Comparison of ENCODE assay signal across 15 cellular contexts in the genomic region with DNA sequence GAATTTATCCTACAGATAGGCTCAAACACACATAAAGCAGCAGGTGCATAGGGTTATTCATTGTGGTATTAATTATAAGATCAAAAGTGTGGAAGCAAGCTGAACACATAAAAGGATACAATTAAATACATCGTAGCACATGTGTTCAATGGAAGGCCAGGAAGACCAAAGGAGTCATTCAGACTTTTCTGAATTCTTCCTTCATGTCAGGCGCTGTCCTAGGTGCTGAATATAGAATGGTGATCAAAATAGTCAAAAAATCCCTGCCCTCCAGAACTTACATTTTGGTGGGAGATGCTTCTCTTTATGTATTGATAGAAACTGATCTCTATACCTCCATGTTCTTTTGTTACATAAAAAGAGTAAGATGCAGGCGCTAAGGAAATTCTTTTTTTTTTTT.
DNase-seq lines count a peak whose midpoint lies in the region; ATAC-seq and TF ChIP-seq lines count a peak whose summit lies in the region.
"Had no signal": no experiment of that assay in that cellular context is flagged by ENCODE, and none has a peak within 500 bp of the region (broad histone marks: within the 10 kb centered on the region; RNA-seq: fewer than 3 reads in every experiment).

No MANE protein-coding gene starts in this region.

- no peak overlapping the region for H3K9ac ChIP-seq in mesendoderm (ENCODE audit: low read length)

- POLR2A ChIA-PET in CD8-positive, alpha-beta T cell (lab: Charles Lee) = no interaction called here

- no peak overlapping the region for H2BK120ac ChIP-seq in mesendoderm (ENCODE audit: low read depth, low read length)

- H4K8ac ChIP-seq in mesendoderm (ENCODE audit: low read depth, low read length) = no peak overlapping the region

- no peaks in the 10 kb centered on the region for H3K4me1 ChIP-seq in mesendoderm (ENCODE audit: control insufficient read depth, low read depth, low read length)
- no peaks in the 10 kb centered on the region for H3K4me1 ChIP-seq in CD8-positive, alpha-beta T cell (ENCODE audit: insufficient read depth, low read length)

- H3K18ac ChIP-seq in mesendoderm (ENCODE audit: low read length) = no peak overlapping the region

- H4K5ac ChIP-seq in mesendoderm (ENCODE audit: low read length) = no peak overlapping the region

- H3K36me3 ChIP-seq in mesendoderm (ENCODE audit: control insufficient read depth, insufficient read depth, low read length) = no peaks in the 10 kb centered on the region
- no peaks in the 10 kb centered on the region for H3K36me3 ChIP-seq in CD8-positive, alpha-beta T cell (ENCODE audit: insufficient read depth, low read length)

- H3K4me2 ChIP-seq in mesendoderm (ENCODE audit: low read length) = no peak overlapping the region

- CTCF ChIA-PET in CD8-positive, alpha-beta T cell (lab: Charles Lee) = no interaction called here

- no peaks in the 10 kb centered on the region for H3K4me1 Mint-ChIP-seq in CD8-positive, alpha-beta T cell (ENCODE audit: low read depth)

- in situ Hi-C loops in KBM-7 (cut with MboI; ENCODE audit: low pct_unique_long_range_greater_than_20kb, low sequenced_read_pairs) = no loop called here

- no peak for ATAC-seq in GM18517 (IDR thresholded peaks at IDR 0.05; ENCODE audit: unreplicated experiment)
- no peak for ATAC-seq in HG03342 (IDR thresholded peaks at IDR 0.05; ENCODE audit: unreplicated experiment)
- ATAC-seq in CD8-positive, alpha-beta T cell = no peak

- H3K23ac ChIP-seq in mesendoderm (ENCODE audit: low read length) = no peak overlapping the region

- no peaks in the 10 kb centered on the region for H3K9me3 Mint-ChIP-seq in CD8-positive, alpha-beta T cell

- H3K79me1 ChIP-seq in mesendoderm (ENCODE audit: low read length) = no peaks in the 10 kb centered on the region

- intact Hi-C loops in CD8-positive, alpha-beta T cell (cut with DNase I, micrococcal nuclease) = no loop called here

- WGBS in mesendoderm (ENCODE audit: extremely low coverage, insufficient coverage, low lambda C conversion rate) = no CpG with 5 or more reads among the region's 3 CpGs

- H3K27ac Mint-ChIP-seq in CD8-positive, alpha-beta T cell = no peak overlapping the region
- H3K27ac Mint-ChIP-seq: progenitor cell of endocrine pancreas had no signal

- DNase-seq in DMS53 (lab: John Stamatoyannopoulos, UW) = peak; percentile 0
- DNase-seq in DMS53 treated with DMSO at 0.1 percent for 48 hours (lab: John Stamatoyannopoulos, UW; ENCODE audit: unreplicated experiment) = no peak
- peak; percentile 21 for DNase-seq in KBM-7
- DNase-seq in astrocyte of the hippocampus (ENCODE audit: low read depth, low spot score) = peak; percentile 32
- peak; percentile 43 for DNase-seq in mesendoderm
- no peak for DNase-seq in CD8-positive, alpha-beta T cell
- DNase-seq: activated naive CD4-positive, alpha-beta T cell treated with anti-CD3 and anti-CD28 coated beads, Interleukin-2, amount 50 U/mL, for 16 hours; effector memory CD4-positive, alpha-beta T cell; NCI-H1694; NCI-H69; Right ventricle myocardium superior; stimulated activated CD4-positive, alpha-beta T cell treated with anti-CD3 and anti-CD28 coated beads, Interleukin-15, amount 100 ng/mL, for 24 hours had no signal

- TF ChIP-seq CTCF in CD8-positive, alpha-beta T cell (IDR thresholded peaks at IDR 0.05) = no peak

- H3K36me3 Mint-ChIP-seq in CD8-positive, alpha-beta T cell = no peaks in the 10 kb centered on the region

- peaks cover 41% of the 10 kb centered on the region for H3K27me3 Mint-ChIP-seq in CD8-positive, alpha-beta T cell (ENCODE audit: low read depth)

- no peaks in the 10 kb centered on the region for H3K27me3 ChIP-seq in mesendoderm (ENCODE audit: insufficient read depth, low read length, poor library complexity)
- H3K27me3 ChIP-seq in CD8-positive, alpha-beta T cell (ENCODE audit: insufficient read depth, low read length) = no peaks in the 10 kb centered on the region

- H3K4ac ChIP-seq in mesendoderm (ENCODE audit: low read depth, low read length) = no peak overlapping the region

- no peak overlapping the region for H2BK15ac ChIP-seq in mesendoderm (replicated peaks; ENCODE audit: low read depth)

- H3K9me3 ChIP-seq in CD8-positive, alpha-beta T cell (ENCODE audit: low read length) = no peaks in the 10 kb centered on the region

- no peak overlapping the region for H3K4me3 ChIP-seq in mesendoderm (ENCODE audit: low read length)
- H3K4me3 ChIP-seq in CD8-positive, alpha-beta T cell (ENCODE audit: low read depth, low read length) = no peak overlapping the region

- no peak overlapping the region for H2AK5ac ChIP-seq in mesendoderm (ENCODE audit: low read length)

- H3K27ac ChIP-seq in mesendoderm (ENCODE audit: low read depth, low read length) = no peak overlapping the region
- H3K27ac ChIP-seq in CD8-positive, alpha-beta T cell (ENCODE audit: low read depth, low read length) = no peak overlapping the region

- H3K4me3 Mint-ChIP-seq in CD8-positive, alpha-beta T cell = no peak overlapping the region

- H3K56ac ChIP-seq in mesendoderm (ENCODE audit: low read length) = no peak overlapping the region

- no peak overlapping the region for H2BK5ac ChIP-seq in mesendoderm (ENCODE audit: low read length)

- no peaks in the 10 kb centered on the region for H3K79me2 ChIP-seq in mesendoderm (ENCODE audit: control insufficient read depth, insufficient read depth, low read length)

Comparison
In these comparisons a context has a peak if more than half of its experiments do, and no peak if none do; other contexts are left out.
1. DNase-seq: peak in DMS53 (single experiment), KBM-7 (single experiment), astrocyte of the hippocampus (single experiment) and mesendoderm (single experiment); none in DMS53 treated with DMSO at 0.1 percent for 48 hours (single experiment) and CD8-positive, alpha-beta T cell (0 of 7).